5 cellular contexts compared by ENCODE assay signal in the genomic region with DNA sequence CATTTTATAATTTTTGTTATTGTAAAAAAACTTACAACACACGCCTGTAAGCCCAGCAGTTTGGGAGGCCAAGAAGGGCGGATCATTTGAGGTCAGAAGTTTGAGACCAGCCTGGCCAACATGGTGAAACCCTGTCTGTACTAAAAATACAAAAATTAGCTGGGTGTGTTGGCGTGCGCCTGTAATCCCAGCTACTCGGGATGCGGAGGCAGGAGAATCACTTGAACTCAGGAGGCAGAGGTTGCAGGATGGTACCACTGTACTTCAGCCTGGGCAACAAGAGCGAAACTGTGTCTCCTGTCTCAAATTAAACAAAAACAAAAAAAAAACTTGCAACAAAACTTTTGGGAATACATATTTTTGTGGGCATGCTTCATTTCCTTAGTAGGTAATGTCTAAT.
"Had no signal": no experiment of that assay in that cellular context is flagged by ENCODE, and none has a peak within 500 bp of the region (broad histone marks: within the 10 kb centered on the region; RNA-seq: fewer than 3 reads in every experiment).

No MANE protein-coding gene starts in this region.

- ATAC-seq: GM23338, K562 had no signal

- H3K4me3 ChIP-seq: GM23338, K562 had no signal

- H2AFZ ChIP-seq: GM23338 had no signal

- DNase-seq: H9, HCEC 1CT, IMR-90 had no signal

- H3K4me2 ChIP-seq: GM23338 had no signal
